In genomic region chr9:71768388-71769174, GRCh38 we compare ENCODE assay signal across 8 cellular contexts. TPM values are rescaled to one million over a fixed set of nuclear protein-coding genes. Genes with fewer than 3 reads are reported as not detected.
A peak's percentile ranks its signal among the peaks of the same experiment; 100 is the strongest.
DNase-seq lines count a peak whose midpoint lies in the region; ATAC-seq and TF ChIP-seq lines count a peak whose summit lies in the region.

Gene CEMIP2 (minus strand): TSS chr9:71768513. CDS start chr9:71750373, 18,140 bp downstream.

- H3K36me3 Mint-ChIP-seq in activated B cell treated with CpG ODN at 0.5 μM for 24 hours (ENCODE audit: low read depth), result peaks cover 3% of the 10 kb centered on the region
- H3K36me3 Mint-ChIP-seq in immature natural killer cell, result no peaks in the 10 kb centered on the region

- H3K4me1 ChIP-seq in spleen, result peaks cover 31 to 62% (median 54%) of the 10 kb centered on the region in 6 donors

- ATAC-seq in GM18858 (IDR thresholded peaks at IDR 0.05; ENCODE audit: unreplicated experiment), result peak; percentile 67
- peak; percentile 67 for ATAC-seq in HG03066 (IDR thresholded peaks at IDR 0.05; ENCODE audit: low read depth, unreplicated experiment)
- ATAC-seq in activated B cell treated with CpG ODN at 0.5 μM for 24 hours (ENCODE audit: low read depth), result peak; percentile 82

- H3K9me3 Mint-ChIP-seq in activated B cell treated with CpG ODN at 0.5 μM for 24 hours (no peaks in the 10 kb centered on the region), immature natural killer cell (no peaks in the 10 kb centered on the region)

- H3K4me3 Mint-ChIP-seq in activated B cell treated with CpG ODN at 0.5 μM for 24 hours (peak within 1 kb of the TSS; percentile 98), immature natural killer cell (peak within 1 kb of the TSS; percentile 93 to 96 (median 94))

- H3K27ac ChIP-seq in spleen, result peak within 1 kb of the TSS; percentile 94 to 99 (median 98)

- DNase-seq in AG04449 (ENCODE audit: low read depth, low spot score) (peak; percentile 38), NCI-H2171 (lab: John Stamatoyannopoulos, UW) (peak; percentile 74), activated B cell treated with CpG ODN at 0.5 μM for 24 hours (peak; percentile 84), cardiac fibroblast (ENCODE audit: low read depth in 2 of 2) (peak; percentile 91 to 94), immature natural killer cell (peak; percentile 87 to 91 (median 90)), spleen (peak; percentile 99)

- H3K4me3 ChIP-seq in AG04449 (ENCODE audit: low read depth, low read length), result peak within 1 kb of the TSS; percentile 89
- H3K4me3 ChIP-seq in cardiac fibroblast (replicated peaks in 1 of 2; ENCODE audit: low read depth in 2 of 2, low read length in 2 of 2), result peak within 1 kb of the TSS; percentile 89 to 91
- peak within 1 kb of the TSS; percentile 62 to 76 (median 72) for H3K4me3 ChIP-seq in spleen

- peaks cover 52% of the 10 kb centered on the region for H3K4me1 Mint-ChIP-seq in activated B cell treated with CpG ODN at 0.5 μM for 24 hours
- peaks cover 48 to 58% of the 10 kb centered on the region in 2 donors for H3K4me1 Mint-ChIP-seq in immature natural killer cell

- POLR2A ChIA-PET in AG04449 (lab: Yijun Ruan, JAX) (interaction anchor here (0.7 to 1.8 kb wide), 6 partner anchors 8 to 169 kb away, joined by 3 to 8 read pairs (median 4); no protein-coding TSS in a partner anchor), activated B cell treated with CpG ODN at 0.5 μM for 24 hours (lab: Charles Lee) (interaction anchor here (0.7 to 4.7 kb wide), 14 partner anchors 9 to 597 kb away, joined by 3 to 72 read pairs (median 4); partner anchors contain the start of genes ABHD17B, C9orf85 and ZFAND5)

- no peaks in the 10 kb centered on the region for H3K9me3 ChIP-seq in spleen

- no peaks in the 10 kb centered on the region for H3K36me3 ChIP-seq in spleen

- peak; percentile 55 to 73 (median 69) for TF ChIP-seq POLR2A in spleen (IDR thresholded peaks at IDR 0.05)

- peak; percentile 59 for TF ChIP-seq CTCF in AG04449 (IDR thresholded peaks at IDR 0.05; ENCODE audit: insufficient read depth, low read length, missing control alignments)
- TF ChIP-seq CTCF in activated B cell treated with CpG ODN at 0.5 μM for 24 hours (IDR thresholded peaks at IDR 0.05), result no peak
- TF ChIP-seq CTCF in cardiac fibroblast (IDR thresholded peaks at IDR 0.05; ENCODE audit: low read depth, low read length), result no peak
- TF ChIP-seq CTCF in spleen (IDR thresholded peaks at IDR 0.05 in 8 of 11, conservative IDR thresholded peaks at IDR 0.05 in 3 of 11), result peak in 6 of 11 experiments; percentile 28 to 79 (median 49)

- H3K27me3 ChIP-seq in spleen (replicated peaks in 1 of 7), result peaks cover 0 to 5% (median 0%) of the 10 kb centered on the region in 7 donors

- peak within 1 kb of the TSS; percentile 93 for H3K27ac Mint-ChIP-seq in activated B cell treated with CpG ODN at 0.5 μM for 24 hours
- peak within 1 kb of the TSS; percentile 93 to 98 (median 97) for H3K27ac Mint-ChIP-seq in immature natural killer cell

- CTCF ChIA-PET in AG04449 (lab: Yijun Ruan, JAX) (interaction anchor here (0.6 to 2.2 kb wide), 8 partner anchors 9 to 484 kb away, joined by 3 to 8 read pairs (median 4); no protein-coding TSS in a partner anchor), activated B cell treated with CpG ODN at 0.5 μM for 24 hours (lab: Charles Lee) (interaction anchor here (0.6 to 2.2 kb wide), 15 partner anchors 12 to 484 kb away, joined by 3 to 12 read pairs (median 5); no protein-coding TSS in a partner anchor)

- WGBS in spleen, 5 donors, result 0 to 1% (median 0%) methylated on average over 30 to 85 of the region's 86 CpGs

- no peaks in the 10 kb centered on the region for H3K27me3 Mint-ChIP-seq in activated B cell treated with CpG ODN at 0.5 μM for 24 hours
- peaks cover 12 to 16% (median 15%) of the 10 kb centered on the region in 3 donors for H3K27me3 Mint-ChIP-seq in immature natural killer cell (ENCODE audit: low read depth in 3 of 3)

- intact Hi-C loops in activated B cell treated with CpG ODN at 0.5 μM for 24 hours (cut with micrococcal nuclease) (loop anchor here (1.0 to 5.0 kb wide), 16 partner anchors 10 to 1356 kb away; partner anchors contain the start of genes ABHD17B, C9orf85, KLF9 and ZFAND5), spleen (cut with DNase I; ENCODE audit: low total_unique reads) (loop anchor here (5.0 to 10.0 kb wide), 2 partner anchors 54 to 156 kb away; no protein-coding TSS in a partner anchor)

RNA-seq across cellular contexts. Expression of gene CEMIP2, which starts in this region (rescaled TPM):
- total RNA-seq in activated B cell treated with CpG ODN at 0.5 μM for 24 hours, result 21.3 and 25.5 TPM in 2 replicates
- 10 to 100 TPM; 16.9 to 32.7 (median 21.8) TPM for polyA plus RNA-seq in immature natural killer cell
- 100 to 1,000 TPM in 3 of 7 donors, 10 to 100 TPM in 4; 71.8 to 175 (median 99.4) TPM for total RNA-seq in spleen
- 10 to 100 TPM; 14.2 to 21.1 (median 15.0) TPM for polyA plus RNA-seq in spleen

Comparison
In these comparisons a context has a peak if more than half of its experiments do, and no peak if none do; other contexts are left out.
1. Peak in every context shown above with its lines: DNase-seq, ATAC-seq, H3K4me3 ChIP-seq and H3K27ac ChIP-seq.
2. DNase-seq: peak in every context shown above with its lines; median percentile 99 in spleen; 92 in cardiac fibroblast; 90 in immature natural killer cell; 84 in activated B cell treated with CpG ODN at 0.5 μM for 24 hours; 74 in NCI-H2171; 38 in AG04449.
3. CTCF ChIP-seq: peak in AG04449 (single experiment) and spleen (6 of 11); none in activated B cell treated with CpG ODN at 0.5 μM for 24 hours (single experiment) and cardiac fibroblast (single experiment).